Comparison of ENCODE assay signal across 15 cellular contexts in genomic region chr10:94193466-94193924, GRCh38.
DNase-seq lines count a peak whose midpoint lies in the region; ATAC-seq and TF ChIP-seq lines count a peak whose summit lies in the region.
"Had no signal": no experiment of that assay in that cellular context is flagged by ENCODE, and none has a peak within 500 bp of the region (broad histone marks: within the 10 kb centered on the region; RNA-seq: fewer than 3 reads in every experiment).

No MANE protein-coding gene starts in this region.

- no peak for ATAC-seq in GM18907 (IDR thresholded peaks at IDR 0.05; ENCODE audit: unreplicated experiment)
- ATAC-seq: left lung; stimulated activated effector memory CD8-positive, alpha-beta T cell treated with anti-CD3 and anti-CD28 coated beads, Interleukin-12 subunit alpha, Interleukin-12 subunit beta, amount 100 ng/mL, for 72 hours had no signal

- no peaks in the 10 kb centered on the region for H3K79me2 ChIP-seq in SK-N-SH (ENCODE audit: insufficient read depth)

- no peaks in the 10 kb centered on the region for H3K27me3 ChIP-seq in SK-N-SH (ENCODE audit: insufficient read depth)
- no peaks in the 10 kb centered on the region for H3K27me3 ChIP-seq in prostate gland (replicated peaks; ENCODE audit: insufficient read depth)
- H3K27me3 ChIP-seq: left lung, ovary had no signal

- H3K36me3 ChIP-seq in SK-N-SH (replicated peaks in 1 of 2; ENCODE audit: control insufficient read depth in 1 of 2, insufficient read depth in 2 of 2, low read length in 1 of 2) (no peaks in the 10 kb centered on the region), prostate gland (no peaks in the 10 kb centered on the region)
- H3K36me3 ChIP-seq: left lung, ovary had no signal

- peaks cover 19% of the 10 kb centered on the region for H3F3A ChIP-seq in SK-N-SH (replicated peaks; ENCODE audit: insufficient read depth)

- H3K27ac ChIP-seq in SK-N-SH (ENCODE audit: low read depth in 2 of 2, low read length in 1 of 2) (peak overlapping the region; percentile 65 to 88; a peak in 3 of 4 replicates), prostate gland (no peak overlapping the region)
- H3K27ac ChIP-seq: C4-2B, left lung, ovary had no signal

- H4K20me1 ChIP-seq in SK-N-SH (ENCODE audit: insufficient read depth): 0 out of 2 replicates have a peak, but pooled peaks cover 2% of the 10 kb centered on the region

- H3K4me1 ChIP-seq in SK-N-SH (ENCODE audit: control insufficient read depth in 1 of 2, insufficient read depth in 2 of 2, low read depth in 1 of 2, low read length in 1 of 2): peaks cover 10 to 21% of the 10 kb centered on the region in 2 experiments; a peak in 3 of 4 replicates
- no peaks in the 10 kb centered on the region for H3K4me1 ChIP-seq in prostate gland (replicated peaks)
- H3K4me1 ChIP-seq: left lung had no signal

- peak; percentile 18 for DNase-seq in AG20443 (ENCODE audit: low spot score)
- no peak for DNase-seq in SK-N-SH
- DNase-seq in fibroblast of peridontal ligament (ENCODE audit: extremely low read depth): peak; percentile 94
- DNase-seq in pons (ENCODE audit: low spot score): peak; percentile 3
- DNase-seq in prostate gland (ENCODE audit: low spot score): no peak
- no peak for DNase-seq in NCI-H1417 treated with DMSO at 0.1 percent for 48 hours (lab: John Stamatoyannopoulos, UW)
- no peak for DNase-seq in hippocampal formation (lab: John Stamatoyannopoulos, UW)
- DNase-seq: activated CD4-positive, alpha-beta T cell treated with anti-CD3 and anti-CD28 coated beads, Interleukin-2, amount 10 ng/mL, durations not matched to agents 24 days and 14 days; Kasumi-1; left lung; ovary; SW 1271 had no signal

- TF ChIP-seq POLR2A in prostate gland (IDR thresholded peaks at IDR 0.05): no peak

- intact Hi-C loops in prostate gland (cut with DNase I): loop anchor here (10.0 kb wide), 1 partner anchor 89 kb away; no protein-coding TSS in a partner anchor

- H3K4me3 ChIP-seq in SK-N-SH (ENCODE audit: low read depth in 2 of 2, low read length in 1 of 2): peak overlapping the region in 1 of 2 experiments; percentile 7; a peak in 1 of 4 replicates
- H3K4me3 ChIP-seq in prostate gland: no peak overlapping the region
- H3K4me3 ChIP-seq: left lung, ovary had no signal

- POLR2A ChIA-PET in SK-N-SH (lab: Yijun Ruan, JAX): no interaction called here

- peak overlapping the region; percentile 63 for H3K4me2 ChIP-seq in SK-N-SH

- TF ChIP-seq RAD21 in SK-N-SH (IDR thresholded peaks at IDR 0.05; ENCODE audit: low read length): no peak

- CTCF ChIA-PET in SK-N-SH (lab: Yijun Ruan, JAX): no interaction called here

- H3K9me3 ChIP-seq in SK-N-SH (no peaks in the 10 kb centered on the region), prostate gland (no peaks in the 10 kb centered on the region)
- H3K9me3 ChIP-seq: left lung, ovary had no signal

- 41% methylated on average over 4 of the region's 4 CpGs for whole genome bisulfite sequencing in SK-N-SH (ENCODE audit: low lambda C conversion rate)
- 28% methylated on average over 4 of the region's 4 CpGs for WGBS in prostate gland

- H3K9me2 ChIP-seq in SK-N-SH: no peaks in the 10 kb centered on the region

- TF ChIP-seq CTCF in SK-N-SH (IDR thresholded peaks at IDR 0.05): no peak
- no peak for TF ChIP-seq CTCF in prostate gland (IDR thresholded peaks at IDR 0.05)

- H3K9ac ChIP-seq in SK-N-SH: peak overlapping the region; percentile 26; the same call in 1 of the 2 replicates

- peak; percentile 14 to 91; a peak in 3 of 4 replicates for TF ChIP-seq EP300 in SK-N-SH (IDR thresholded peaks at IDR 0.05; ENCODE audit: borderline replicate concordance in 1 of 2, low read depth in 1 of 2, low read length in 1 of 2)

- H2AFZ ChIP-seq in SK-N-SH (ENCODE audit: low read depth): no peak overlapping the region

TF ChIP-seq in SK-N-SH, 30 proteins besides CTCF, POLR2A, EP300 and RAD21 (continues in another document):
- TF ChIP-seq RFX5 (IDR thresholded peaks at IDR 0.05; ENCODE audit: low read length) (no peak), NRF1 (IDR thresholded peaks at IDR 0.05; ENCODE audit: low read depth, low read length) (no peak), SMC3 (IDR thresholded peaks at IDR 0.05; ENCODE audit: low read depth, low read length) (no peak), FOXM1 (IDR thresholded peaks at IDR 0.05; ENCODE audit: low read depth) (0 out of 2 replicates have a peak, but pooled peaks have one; percentile 30), POLR2AphosphoS5 (IDR thresholded peaks at IDR 0.05; ENCODE audit: low read depth, low read length) (peak; percentile 48; the same call in 1 of the 2 replicates), CHD2 (IDR thresholded peaks at IDR 0.05; ENCODE audit: low read length, partially characterized antibody) (no peak), FOXJ3 (CRISPR knock-in tag; IDR thresholded peaks at IDR 0.05) (no peak), RCOR1 (IDR thresholded peaks at IDR 0.05; ENCODE audit: low read length) (no peak), JUND (IDR thresholded peaks at IDR 0.05) (peak; percentile 87), ZBTB33 (IDR thresholded peaks at IDR 0.05; ENCODE audit: borderline replicate concordance, low read depth) (0 out of 2 replicates have a peak, but pooled peaks have one; percentile 17), MEF2A (IDR thresholded peaks at IDR 0.05; ENCODE audit: borderline replicate concordance, low read depth) (peak; percentile 52; the same call in 1 of the 2 replicates), RXRA (IDR thresholded peaks at IDR 0.05; ENCODE audit: borderline replicate concordance, low read depth) (peak; percentile 75; the same call in 1 of the 2 replicates), TAF1 (IDR thresholded peaks at IDR 0.05; ENCODE audit: borderline replicate concordance, low read depth, low read length) (no peak), FOSL2 (IDR thresholded peaks at IDR 0.05; ENCODE audit: borderline replicate concordance, low read depth) (peak; percentile 77), MAX (IDR thresholded peaks at IDR 0.05; ENCODE audit: low read depth) (peak; percentile 69; the same call in 1 of the 2 replicates), NFIC (IDR thresholded peaks at IDR 0.05; ENCODE audit: borderline replicate concordance) (peak; percentile 96), PBX3 (IDR thresholded peaks at IDR 0.05) (peak; percentile 86), TEAD4 (IDR thresholded peaks at IDR 0.05; ENCODE audit: borderline replicate concordance, insufficient read depth) (peak; percentile 89), IRF3 (IDR thresholded peaks at IDR 0.05; ENCODE audit: low read depth, low read length) (no peak), GATA2 (CRISPR knock-in tag; IDR thresholded peaks at IDR 0.05) (no peak), TCF12 (IDR thresholded peaks at IDR 0.05) (peak; percentile 97), GABPA (IDR thresholded peaks at IDR 0.05; ENCODE audit: low read depth) (no peak), EZH2phosphoT487 (IDR thresholded peaks at IDR 0.05; ENCODE audit: borderline replicate concordance, low read depth) (no peak), ELF1 (IDR thresholded peaks at IDR 0.05) (no peak)
- TF ChIP-seq, protein P1, sequence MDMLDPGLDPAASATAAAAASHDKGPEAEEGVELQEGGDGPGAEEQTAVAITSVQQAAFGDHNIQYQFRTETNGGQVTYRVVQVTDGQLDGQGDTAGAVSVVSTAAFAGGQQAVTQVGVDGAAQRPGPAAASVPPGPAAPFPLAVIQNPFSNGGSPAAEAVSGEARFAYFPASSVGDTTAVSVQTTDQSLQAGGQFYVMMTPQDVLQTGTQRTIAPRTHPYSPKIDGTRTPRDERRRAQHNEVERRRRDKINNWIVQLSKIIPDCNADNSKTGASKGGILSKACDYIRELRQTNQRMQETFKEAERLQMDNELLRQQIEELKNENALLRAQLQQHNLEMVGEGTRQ (IDR thresholded peaks at IDR 0.05; ENCODE audit: borderline replicate concordance, low read depth, low read length): no peak

Comparison
In these comparisons a context has a peak if more than half of its experiments do, and no peak if none do; other contexts are left out.
1. DNase-seq: peak in AG20443 (single experiment), fibroblast of peridontal ligament (single experiment) and pons (single experiment); none in SK-N-SH (single experiment), prostate gland (single experiment), NCI-H1417 treated with DMSO at 0.1 percent for 48 hours (single experiment) and hippocampal formation (0 of 2).
2. H3K27ac ChIP-seq: peak in SK-N-SH (2 of 2); none in prostate gland (0 of 2).